ENCODE assay signal across 14 cellular contexts in the genomic region with DNA sequence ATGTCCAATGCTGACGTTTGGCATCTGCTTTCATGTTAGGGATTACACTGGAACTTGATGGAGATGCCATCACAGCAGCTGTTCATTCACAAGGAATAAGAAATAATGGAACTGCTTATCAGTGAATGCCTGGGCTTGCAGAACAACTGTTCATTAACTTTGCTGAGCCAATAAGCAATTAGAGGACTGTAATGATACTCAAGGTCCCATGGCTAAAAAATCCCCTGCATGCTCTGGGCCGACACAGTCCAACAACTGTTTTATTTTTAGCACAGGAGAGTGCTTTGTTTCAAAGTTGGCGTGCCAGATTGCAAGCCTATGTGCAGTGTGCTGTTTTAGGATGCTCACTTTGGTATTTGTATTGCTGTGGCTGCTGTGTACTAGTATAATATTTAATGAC.
DNase-seq lines count a peak whose midpoint lies in the region; ATAC-seq and TF ChIP-seq lines count a peak whose summit lies in the region.
"Had no signal": no experiment of that assay in that cellular context is flagged by ENCODE, and none has a peak within 500 bp of the region (broad histone marks: within the 10 kb centered on the region; RNA-seq: fewer than 3 reads in every experiment).

No MANE protein-coding gene starts in this region.

- POLR2A ChIA-PET in WTC11 (lab: Charles Lee) = no interaction called here

- ATAC-seq in Right ventricle myocardium inferior (peak; percentile 91), left ventricle myocardium superior (peak; percentile 96), HG03095 (IDR thresholded peaks at IDR 0.05; ENCODE audit: unreplicated experiment) (no peak), WTC11 (no peak)

- intact Hi-C loops in Right ventricle myocardium inferior (cut with DNase I) (no loop called here), cardiac septum (cut with DNase I) (no loop called here), left ventricle myocardium superior (cut with micrococcal nuclease) (no loop called here)

- CTCF ChIA-PET in WTC11 (lab: Charles Lee) = no interaction called here

- H3K9me3 Mint-ChIP-seq in WTC11 = no peaks in the 10 kb centered on the region
- H3K9me3 Mint-ChIP-seq: H9 had no signal

- H3K4me3 Mint-ChIP-seq in WTC11 = no peak overlapping the region
- H3K4me3 Mint-ChIP-seq: CD14-positive monocyte, H9 had no signal

- DNase-seq in Right ventricle myocardium inferior (ENCODE audit: missing footprints) (no peak), cardiac septum (ENCODE audit: low spot score) (no peak), SK-N-DZ (ENCODE audit: low spot score) (peak; percentile 28), left ventricle myocardium superior (no peak), WTC11 (ENCODE audit: low spot score) (no peak), KG1 (lab: John Stamatoyannopoulos, UW) (no peak)
- DNase-seq: Caco-2, DMS79 treated with DMSO at 0.1 percent for 48 hours, H9, NCI-H1417 treated with DMSO at 0.1 percent for 48 hours, NCI-H1930, NCI-H510A had no signal

- TF ChIP-seq CTCF in WTC11 (IDR thresholded peaks at IDR 0.05) = no peak

- H3K27me3 Mint-ChIP-seq in WTC11 (ENCODE audit: low read depth) = no peaks in the 10 kb centered on the region

- H3K27ac Mint-ChIP-seq in WTC11 = no peak overlapping the region
- H3K27ac Mint-ChIP-seq: CD14-positive monocyte, H9 had no signal

- no peaks in the 10 kb centered on the region for H3K4me1 Mint-ChIP-seq in WTC11
- H3K4me1 Mint-ChIP-seq: CD14-positive monocyte, H9 had no signal

- no peaks in the 10 kb centered on the region for H3K36me3 Mint-ChIP-seq in WTC11
- H3K36me3 Mint-ChIP-seq: CD14-positive monocyte had no signal

TF ChIP-seq in WTC11, 78 proteins besides CTCF, POLR2A, EP300 and RAD21 (continues in another document):
- TF ChIP-seq, protein P1, sequence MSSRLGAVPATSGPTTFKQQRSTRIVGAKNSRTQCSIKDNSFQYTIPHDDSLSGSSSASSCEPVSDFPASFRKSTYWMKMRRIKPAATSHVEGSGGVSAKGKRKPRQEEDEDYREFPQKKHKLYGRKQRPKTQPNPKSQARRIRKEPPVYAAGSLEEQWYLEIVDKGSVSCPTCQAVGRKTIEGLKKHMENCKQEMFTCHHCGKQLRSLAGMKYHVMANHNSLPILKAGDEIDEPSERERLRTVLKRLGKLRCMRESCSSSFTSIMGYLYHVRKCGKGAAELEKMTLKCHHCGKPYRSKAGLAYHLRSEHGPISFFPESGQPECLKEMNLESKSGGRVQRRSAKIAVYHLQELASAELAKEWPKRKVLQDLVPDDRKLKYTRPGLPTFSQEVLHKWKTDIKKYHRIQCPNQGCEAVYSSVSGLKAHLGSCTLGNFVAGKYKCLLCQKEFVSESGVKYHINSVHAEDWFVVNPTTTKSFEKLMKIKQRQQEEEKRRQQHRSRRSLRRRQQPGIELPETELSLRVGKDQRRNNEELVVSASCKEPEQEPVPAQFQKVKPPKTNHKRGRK (CRISPR knock-in tag; IDR thresholded peaks at IDR 0.05; ENCODE audit: borderline replicate concordance) = no peak
- TF ChIP-seq, protein P2, sequence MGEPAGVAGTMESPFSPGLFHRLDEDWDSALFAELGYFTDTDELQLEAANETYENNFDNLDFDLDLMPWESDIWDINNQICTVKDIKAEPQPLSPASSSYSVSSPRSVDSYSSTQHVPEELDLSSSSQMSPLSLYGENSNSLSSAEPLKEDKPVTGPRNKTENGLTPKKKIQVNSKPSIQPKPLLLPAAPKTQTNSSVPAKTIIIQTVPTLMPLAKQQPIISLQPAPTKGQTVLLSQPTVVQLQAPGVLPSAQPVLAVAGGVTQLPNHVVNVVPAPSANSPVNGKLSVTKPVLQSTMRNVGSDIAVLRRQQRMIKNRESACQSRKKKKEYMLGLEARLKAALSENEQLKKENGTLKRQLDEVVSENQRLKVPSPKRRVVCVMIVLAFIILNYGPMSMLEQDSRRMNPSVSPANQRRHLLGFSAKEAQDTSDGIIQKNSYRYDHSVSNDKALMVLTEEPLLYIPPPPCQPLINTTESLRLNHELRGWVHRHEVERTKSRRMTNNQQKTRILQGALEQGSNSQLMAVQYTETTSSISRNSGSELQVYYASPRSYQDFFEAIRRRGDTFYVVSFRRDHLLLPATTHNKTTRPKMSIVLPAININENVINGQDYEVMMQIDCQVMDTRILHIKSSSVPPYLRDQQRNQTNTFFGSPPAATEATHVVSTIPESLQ (CRISPR knock-in tag; IDR thresholded peaks at IDR 0.05) = no peak
- TF ChIP-seq FOXK1 (CRISPR knock-in tag; IDR thresholded peaks at IDR 0.05) (no peak), RORB (CRISPR knock-in tag; IDR thresholded peaks at IDR 0.05) (no peak), IRF2 (CRISPR knock-in tag; IDR thresholded peaks at IDR 0.05; ENCODE audit: borderline replicate concordance, low read depth) (no peak), ZNF423 (CRISPR knock-in tag; IDR thresholded peaks at IDR 0.05) (no peak), ZNF138 (CRISPR knock-in tag; conservative IDR thresholded peaks at IDR 0.05) (no peak), TCF7 (CRISPR knock-in tag; IDR thresholded peaks at IDR 0.05; ENCODE audit: low read depth) (no peak), ZNF416 (CRISPR knock-in tag; IDR thresholded peaks at IDR 0.05) (no peak), ZBTB21 (CRISPR knock-in tag; IDR thresholded peaks at IDR 0.05; ENCODE audit: borderline replicate concordance) (no peak), PRRX2 (CRISPR knock-in tag; IDR thresholded peaks at IDR 0.05) (no peak), NR2C2 (CRISPR knock-in tag; IDR thresholded peaks at IDR 0.05) (no peak), ZNF219 (CRISPR knock-in tag; IDR thresholded peaks at IDR 0.05; ENCODE audit: borderline replicate concordance) (no peak)
- TF ChIP-seq, protein P3, sequence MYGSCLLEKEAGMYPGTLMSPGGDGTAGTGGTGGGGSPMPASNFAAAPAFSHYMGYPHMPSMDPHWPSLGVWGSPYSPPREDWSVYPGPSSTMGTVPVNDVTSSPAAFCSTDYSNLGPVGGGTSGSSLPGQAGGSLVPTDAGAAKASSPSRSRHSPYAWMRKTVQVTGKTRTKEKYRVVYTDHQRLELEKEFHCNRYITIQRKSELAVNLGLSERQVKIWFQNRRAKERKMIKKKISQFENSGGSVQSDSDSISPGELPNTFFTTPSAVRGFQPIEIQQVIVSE (CRISPR knock-in tag; IDR thresholded peaks at IDR 0.05; ENCODE audit: borderline replicate concordance) = no peak
- TF ChIP-seq, protein P4, sequence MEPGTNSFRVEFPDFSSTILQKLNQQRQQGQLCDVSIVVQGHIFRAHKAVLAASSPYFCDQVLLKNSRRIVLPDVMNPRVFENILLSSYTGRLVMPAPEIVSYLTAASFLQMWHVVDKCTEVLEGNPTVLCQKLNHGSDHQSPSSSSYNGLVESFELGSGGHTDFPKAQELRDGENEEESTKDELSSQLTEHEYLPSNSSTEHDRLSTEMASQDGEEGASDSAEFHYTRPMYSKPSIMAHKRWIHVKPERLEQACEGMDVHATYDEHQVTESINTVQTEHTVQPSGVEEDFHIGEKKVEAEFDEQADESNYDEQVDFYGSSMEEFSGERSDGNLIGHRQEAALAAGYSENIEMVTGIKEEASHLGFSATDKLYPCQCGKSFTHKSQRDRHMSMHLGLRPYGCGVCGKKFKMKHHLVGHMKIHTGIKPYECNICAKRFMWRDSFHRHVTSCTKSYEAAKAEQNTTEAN (CRISPR knock-in tag; IDR thresholded peaks at IDR 0.05) = no peak
- TF ChIP-seq, protein P5, sequence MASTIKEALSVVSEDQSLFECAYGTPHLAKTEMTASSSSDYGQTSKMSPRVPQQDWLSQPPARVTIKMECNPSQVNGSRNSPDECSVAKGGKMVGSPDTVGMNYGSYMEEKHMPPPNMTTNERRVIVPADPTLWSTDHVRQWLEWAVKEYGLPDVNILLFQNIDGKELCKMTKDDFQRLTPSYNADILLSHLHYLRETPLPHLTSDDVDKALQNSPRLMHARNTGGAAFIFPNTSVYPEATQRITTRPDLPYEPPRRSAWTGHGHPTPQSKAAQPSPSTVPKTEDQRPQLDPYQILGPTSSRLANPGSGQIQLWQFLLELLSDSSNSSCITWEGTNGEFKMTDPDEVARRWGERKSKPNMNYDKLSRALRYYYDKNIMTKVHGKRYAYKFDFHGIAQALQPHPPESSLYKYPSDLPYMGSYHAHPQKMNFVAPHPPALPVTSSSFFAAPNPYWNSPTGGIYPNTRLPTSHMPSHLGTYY (CRISPR knock-in tag; IDR thresholded peaks at IDR 0.05) = no peak
- TF ChIP-seq, protein P6, sequence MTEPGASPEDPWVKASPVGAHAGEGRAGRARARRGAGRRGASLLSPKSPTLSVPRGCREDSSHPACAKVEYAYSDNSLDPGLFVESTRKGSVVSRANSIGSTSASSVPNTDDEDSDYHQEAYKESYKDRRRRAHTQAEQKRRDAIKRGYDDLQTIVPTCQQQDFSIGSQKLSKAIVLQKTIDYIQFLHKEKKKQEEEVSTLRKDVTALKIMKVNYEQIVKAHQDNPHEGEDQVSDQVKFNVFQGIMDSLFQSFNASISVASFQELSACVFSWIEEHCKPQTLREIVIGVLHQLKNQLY (CRISPR knock-in tag; IDR thresholded peaks at IDR 0.05) = no peak

Comparison
In these comparisons a context has a peak if more than half of its experiments do, and no peak if none do; other contexts are left out.
1. ATAC-seq: peak in Right ventricle myocardium inferior (single experiment) and left ventricle myocardium superior (single experiment); none in HG03095 (single experiment) and WTC11 (single experiment).